Comparison of ENCODE assay signal across 10 cellular contexts in the genomic region with DNA sequence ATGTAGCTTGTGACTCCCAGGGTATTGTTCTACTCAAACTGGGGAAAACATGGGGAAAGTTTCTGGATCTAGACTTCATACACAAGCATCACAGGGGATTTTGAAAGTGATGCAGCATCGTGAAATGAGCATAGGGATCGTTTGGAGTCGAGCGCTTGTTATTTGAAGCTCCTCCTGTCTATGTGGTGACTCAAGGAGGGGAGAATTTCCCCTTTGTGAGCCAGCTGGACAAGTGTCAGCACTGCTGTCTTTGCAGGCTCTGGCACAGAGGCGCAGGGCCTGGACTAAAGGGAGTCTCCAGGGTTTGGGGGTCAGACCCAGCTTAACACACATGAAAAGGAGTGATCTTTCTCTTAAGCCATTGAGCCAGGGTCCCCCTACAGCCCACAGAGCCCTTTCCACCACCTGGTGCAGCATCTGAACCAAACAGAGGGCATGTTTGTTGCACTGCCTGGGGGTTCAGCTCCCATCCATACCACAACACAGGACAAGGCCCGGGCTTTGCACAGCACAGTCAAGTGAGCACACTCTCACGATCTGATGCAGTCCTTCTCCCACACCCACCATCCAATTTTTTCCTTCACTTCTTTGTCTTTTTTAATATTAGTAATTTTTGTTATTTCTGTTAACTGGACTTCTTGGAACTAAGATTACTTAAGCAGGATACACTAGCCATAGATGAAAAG. TPM values are rescaled to one million over a fixed set of nuclear protein-coding genes. Genes with fewer than 3 reads are reported as not detected.
DNase-seq lines count a peak whose midpoint lies in the region; ATAC-seq, FAIRE-seq and TF ChIP-seq lines count a peak whose summit lies in the region.
"Had no signal": no experiment of that assay in that cellular context is flagged by ENCODE, and none has a peak within 500 bp of the region (broad histone marks: within the 10 kb centered on the region; RNA-seq: fewer than 3 reads in every experiment).

No MANE protein-coding gene starts in this region.

- H3K4me1 Mint-ChIP-seq in activated T-cell treated with anti-CD3 and anti-CD28 coated beads, Interleukin-2, amount 50 U/mL, for 24 hours (ENCODE audit: low read depth), result peaks cover 92% of the 10 kb centered on the region
- peaks cover 26% of the 10 kb centered on the region for H3K4me1 Mint-ChIP-seq in type B pancreatic cell (ENCODE audit: unreplicated experiment)

- TF ChIP-seq CTCF in bronchial epithelial cell (IDR thresholded peaks at IDR 0.05; ENCODE audit: insufficient read depth, low read length, severe bottlenecking) (no peak), lower leg skin (IDR thresholded peaks at IDR 0.05) (no peak), type B pancreatic cell (conservative IDR thresholded peaks at IDR 0.05) (no peak)

- no peaks in the 10 kb centered on the region for H3K27me3 Mint-ChIP-seq in activated T-cell treated with anti-CD3 and anti-CD28 coated beads, Interleukin-2, amount 50 U/mL, for 24 hours
- H3K27me3 Mint-ChIP-seq in type B pancreatic cell, result no peaks in the 10 kb centered on the region

- no peaks in the 10 kb centered on the region for H3K36me3 ChIP-seq in bronchial epithelial cell (ENCODE audit: control insufficient read depth, insufficient read depth, low read length)

- intact Hi-C loops in lower leg skin (cut with DNase I; ENCODE audit: low total_unique reads), result no loop called here

- WGBS in lower leg skin, 2 donors, result 10 to 14% methylated on average over 7 of the region's 7 CpGs

- no peak overlapping the region for H3K4me3 Mint-ChIP-seq in activated T-cell treated with anti-CD3 and anti-CD28 coated beads, Interleukin-2, amount 50 U/mL, for 24 hours
- no peak overlapping the region for H3K4me3 Mint-ChIP-seq in type B pancreatic cell
- H3K4me3 Mint-ChIP-seq: mesothelial cell of epicardium had no signal

- no peak for TF ChIP-seq POLR2A in lower leg skin (IDR thresholded peaks at IDR 0.05)

- DNase-seq in activated T-cell treated with anti-CD3 and anti-CD28 coated beads, Interleukin-2, amount 50 U/mL, for 24 hours, result peak; percentile 37
- no peak for DNase-seq in activated T-cell treated with anti-CD3 and anti-CD28 coated beads, Interleukin-2, amount 50 U/mL, for 1 hour
- DNase-seq in bronchial epithelial cell (ENCODE audit: low read depth) (peak; percentile 62), lower leg skin (ENCODE audit: low spot score in 2 of 2) (peak; percentile 79 to 94), type B pancreatic cell (ENCODE audit: extremely low spot score, unreplicated experiment) (no peak), HPDE6-E6E7 (ENCODE audit: extremely low spot score) (no peak), foreskin melanocyte (no peak)
- DNase-seq: activated CD4-positive, alpha-beta T cell treated with anti-CD3 and anti-CD28 coated beads for 48 hours had no signal

- H3K36me3 Mint-ChIP-seq in activated T-cell treated with anti-CD3 and anti-CD28 coated beads, Interleukin-2, amount 50 U/mL, for 24 hours (ENCODE audit: low read depth), result peaks cover 45% of the 10 kb centered on the region
- H3K36me3 Mint-ChIP-seq in type B pancreatic cell, result no peaks in the 10 kb centered on the region
- H3K36me3 Mint-ChIP-seq: mesothelial cell of epicardium had no signal

- H3K27ac Mint-ChIP-seq in activated T-cell treated with anti-CD3 and anti-CD28 coated beads, Interleukin-2, amount 50 U/mL, for 24 hours, result peak overlapping the region; percentile 86
- peak overlapping the region; percentile 31 for H3K27ac Mint-ChIP-seq in type B pancreatic cell
- H3K27ac Mint-ChIP-seq: mesothelial cell of epicardium had no signal

- no peak for FAIRE-seq in bronchial epithelial cell (lab: Jason Lieb, UNC)

- H3K9me3 Mint-ChIP-seq in activated T-cell treated with anti-CD3 and anti-CD28 coated beads, Interleukin-2, amount 50 U/mL, for 24 hours, result no peaks in the 10 kb centered on the region
- H3K9me3 Mint-ChIP-seq in type B pancreatic cell, result no peaks in the 10 kb centered on the region
- H3K9me3 Mint-ChIP-seq: mesothelial cell of epicardium had no signal

- no peak overlapping the region for H3K4me3 ChIP-seq in bronchial epithelial cell (ENCODE audit: low read depth, low read length)
- no peak overlapping the region for H3K4me3 ChIP-seq in lower leg skin (ENCODE audit: low read depth, poor library complexity, severe bottlenecking)

- ATAC-seq in HG03108 (IDR thresholded peaks at IDR 0.05; ENCODE audit: unreplicated experiment), result no peak

- no peaks in the 10 kb centered on the region for H3K27me3 ChIP-seq in bronchial epithelial cell (ENCODE audit: control insufficient read depth, insufficient read depth, low read length)

RNA-seq across cellular contexts. Expression of a gene that starts 50.9 kb away (rescaled TPM):
- total RNA-seq in bronchial epithelial cell (2.9 and 7.4 TPM in 2 replicates), lower leg skin (10 to 100 TPM in 3 of 4 donors, 1 to 10 TPM in 1; 9.6 to 15.0 (median 14.5) TPM), type B pancreatic cell (ENCODE audit: low replicate concordance) (50.1 and 77.4 TPM in 2 replicates)

Comparison
In these comparisons a context has a peak if more than half of its experiments do, and no peak if none do; other contexts are left out.
1. DNase-seq: peak in activated T-cell treated with anti-CD3 and anti-CD28 coated beads, Interleukin-2, amount 50 U/mL, for 24 hours (single experiment), bronchial epithelial cell (single experiment) and lower leg skin (2 of 2); none in activated T-cell treated with anti-CD3 and anti-CD28 coated beads, Interleukin-2, amount 50 U/mL, for 1 hour (single experiment), type B pancreatic cell (single experiment), HPDE6-E6E7 (single experiment) and foreskin melanocyte (single experiment).